Comparison of ENCODE assay signal across 8 cellular contexts in the genomic region with DNA sequence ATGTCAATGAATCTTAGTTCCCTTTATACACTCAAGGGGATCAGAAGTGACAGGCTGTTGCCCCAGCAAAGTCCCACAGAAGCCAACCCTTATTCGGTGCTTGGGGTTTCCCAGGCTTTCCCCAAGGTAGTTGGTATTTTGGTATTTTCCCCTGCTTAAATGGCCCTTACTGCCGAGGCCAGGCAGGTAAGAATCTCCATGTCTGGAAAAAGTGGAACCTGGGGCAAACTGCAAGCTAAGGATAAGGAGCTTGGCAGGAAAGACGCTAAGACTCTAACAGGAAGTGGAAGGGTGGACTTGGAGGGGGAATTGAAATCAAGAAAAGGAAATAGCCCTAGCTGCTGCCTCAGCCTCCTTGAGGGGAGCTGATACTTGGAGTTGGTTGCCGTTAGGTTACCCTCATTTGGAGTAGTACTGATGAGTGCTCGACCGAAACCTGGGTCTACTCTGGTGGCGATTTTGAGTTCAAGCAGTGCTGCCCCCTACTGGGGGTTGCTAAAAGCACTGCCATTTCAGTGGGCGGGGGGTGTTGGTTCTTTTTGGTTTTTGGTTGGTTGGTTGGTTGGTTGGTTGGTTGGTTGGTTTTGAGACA. TPM values are rescaled to one million over a fixed set of nuclear protein-coding genes. Genes with fewer than 3 reads are reported as not detected.
DNase-seq lines count a peak whose midpoint lies in the region; ATAC-seq and TF ChIP-seq lines count a peak whose summit lies in the region.

No MANE protein-coding gene starts in this region.

- peak overlapping the region in 7 of 12 donors; percentile 7 to 88 (median 49) for H3K27ac ChIP-seq in heart left ventricle
- peak overlapping the region; percentile 31; the same call in 1 of the 2 replicates for H3K27ac ChIP-seq in RWPE1

- TF ChIP-seq POLR2A in heart left ventricle (IDR thresholded peaks at IDR 0.05) = no peak

- H3K4me1 ChIP-seq in heart left ventricle = peaks cover 3 to 58% (median 45%) of the 10 kb centered on the region in 12 donors

- CTCF ChIA-PET in RWPE1 (lab: Yijun Ruan, JAX) = interaction anchor here (0.6 to 1.1 kb wide), 5 partner anchors 9 to 84 kb away, joined by 3 to 4 read pairs (median 3); no protein-coding TSS in a partner anchor

- ATAC-seq in heart left ventricle (peak in 1 of 4 donors; percentile 6), HG02981 (IDR thresholded peaks at IDR 0.05; ENCODE audit: unreplicated experiment) (peak; percentile 88)

- 53 to 62% (median 59%) methylated on average over 8 of the region's 8 CpGs for WGBS in heart left ventricle, 4 donors

- POLR2A ChIA-PET in RWPE1 (lab: Yijun Ruan, JAX; ENCODE audit: low non-redundant PET) = no interaction called here

- no peaks in the 10 kb centered on the region for H3K27me3 ChIP-seq in heart left ventricle

- intact Hi-C loops in heart left ventricle (cut with DNase I) (loop anchor here in 6 of 10 donors (5.0 kb wide), 3 partner anchors 35 to 70 kb away; partner anchors contain the start of gene ARPC2 (in 1 of the 6)), cardiac septum (cut with DNase I) (loop anchor here (5.0 kb wide), 1 partner anchor 70 kb away; no protein-coding TSS in a partner anchor)

- TF ChIP-seq CTCF in heart left ventricle (IDR thresholded peaks at IDR 0.05) = peak; percentile 24 to 55 (median 38)
- peak; percentile 48 for TF ChIP-seq CTCF in RWPE1 (conservative IDR thresholded peaks at IDR 0.05; ENCODE audit: low read depth)

- H3K36me3 ChIP-seq in heart left ventricle = peaks cover 0 to 48% (median 40%) of the 10 kb centered on the region in 9 donors

- DNase-seq in heart left ventricle (no peak), cardiac septum (ENCODE audit: low spot score) (no peak), RWPE1 (ENCODE audit: low spot score) (peak; percentile 20), iPS DF 19.7 (ENCODE audit: low read depth, low spot score) (peak; percentile 45), NCI-H1092 treated with DMSO at 0.1 percent for 48 hours (lab: John Stamatoyannopoulos, UW) (no peak)
- DNase-seq in activated gamma-delta T cell treated with anti-CD3 and anti-CD28 coated beads, Interleukin-2, amount 50 U/mL, for 16 hours (ENCODE audit: low read depth) = peak; percentile 55
- peak; percentile 58 to 66 for DNase-seq in stimulated activated CD4-positive, alpha-beta T cell treated with anti-CD3 and anti-CD28 coated beads, Interleukin-4, amount 100 ng/mL, for 48 hours (ENCODE audit: low read depth in 2 of 2)

- H3K4me3 ChIP-seq in heart left ventricle = no peak overlapping the region

- no peaks in the 10 kb centered on the region for H3K9me3 ChIP-seq in heart left ventricle

RNA-seq across cellular contexts. Expression of gene GPBAR1, which starts 3.3 kb away (rescaled TPM):
- 1 to 10 TPM in 6 of 9 donors, under 1 TPM in 3; 0.52 to 4.7 (median 1.2) TPM for total RNA-seq in heart left ventricle
- 1 to 10 TPM in 1 of 2 donors, under 1 TPM in 1; 1.00 to 1.8 TPM for polyA plus RNA-seq in heart left ventricle
- 1.2 TPM for total RNA-seq in cardiac septum

RNA-seq across cellular contexts. Expression of gene AAMP, which starts 12.5 kb away (rescaled TPM):
- total RNA-seq in heart left ventricle = 100 to 1,000 TPM in 2 of 9 donors, 10 to 100 TPM in 7; 51.6 to 127 (median 58.0) TPM
- 100 to 1,000 TPM in 1 of 2 donors, 10 to 100 TPM in 1; 58.6 to 150 TPM for polyA plus RNA-seq in heart left ventricle
- 56.3 TPM for total RNA-seq in cardiac septum

RNA-seq across cellular contexts. Expression of gene PNKD, which starts 12.8 kb away (rescaled TPM):
- 10 to 100 TPM; 53.8 to 78.7 (median 72.5) TPM for total RNA-seq in heart left ventricle
- 100 to 1,000 TPM in 1 of 2 donors, 10 to 100 TPM in 1; 54.6 to 146 TPM for polyA plus RNA-seq in heart left ventricle
- total RNA-seq in cardiac septum = 72.6 TPM

RNA-seq across cellular contexts. Expression of gene TMBIM1, which starts 34.8 kb away (rescaled TPM):
- total RNA-seq in heart left ventricle (100 to 1,000 TPM in 7 of 9 donors, 10 to 100 TPM in 2; 89.1 to 173 (median 126) TPM), cardiac septum (143 TPM)
- polyA plus RNA-seq in heart left ventricle = 100 to 1,000 TPM in 1 of 2 donors, 10 to 100 TPM in 1; 41.8 to 208 TPM

RNA-seq across cellular contexts. Expression of gene ARPC2, which starts 40.5 kb away (rescaled TPM):
- 100 to 1,000 TPM; 126 to 278 (median 139) TPM for total RNA-seq in heart left ventricle
- polyA plus RNA-seq in heart left ventricle = 100 to 1,000 TPM in 1 of 2 donors, 10 to 100 TPM in 1; 64.9 to 223 TPM
- 172 TPM for total RNA-seq in cardiac septum

Comparison
In these comparisons a context has a peak if more than half of its experiments do, and no peak if none do; other contexts are left out.
1. DNase-seq: peak in RWPE1 (single experiment), activated gamma-delta T cell treated with anti-CD3 and anti-CD28 coated beads, Interleukin-2, amount 50 U/mL, for 16 hours (single experiment), iPS DF 19.7 (single experiment) and stimulated activated CD4-positive, alpha-beta T cell treated with anti-CD3 and anti-CD28 coated beads, Interleukin-4, amount 100 ng/mL, for 48 hours (2 of 2); none in heart left ventricle (0 of 5), cardiac septum (single experiment) and NCI-H1092 treated with DMSO at 0.1 percent for 48 hours (single experiment).